Comparison of ENCODE assay signal across 13 cellular contexts in the genomic region with DNA sequence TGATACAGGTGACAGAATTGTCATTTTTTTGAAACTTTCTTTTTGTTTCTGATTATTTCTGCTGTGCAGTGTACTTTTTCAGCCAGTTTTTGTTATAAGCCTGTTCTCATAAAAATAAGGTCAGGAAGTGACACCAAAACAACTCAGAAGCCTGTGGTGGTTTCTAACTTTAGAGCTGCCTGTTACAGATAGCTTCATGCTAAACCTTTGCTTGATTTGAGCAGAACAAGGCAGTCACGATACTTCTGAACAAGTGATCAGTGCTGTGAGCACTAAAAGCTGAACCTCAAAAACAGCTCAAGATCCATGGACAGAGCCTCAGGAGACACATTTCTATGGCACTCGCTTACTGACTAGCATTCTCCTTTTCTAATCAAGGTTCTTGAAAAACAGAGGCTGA.
DNase-seq lines count a peak whose midpoint lies in the region; ATAC-seq and TF ChIP-seq lines count a peak whose summit lies in the region.
"Had no signal": no experiment of that assay in that cellular context is flagged by ENCODE, and none has a peak within 500 bp of the region (broad histone marks: within the 10 kb centered on the region; RNA-seq: fewer than 3 reads in every experiment).

No MANE protein-coding gene starts in this region.

- peak; percentile 65 for DNase-seq in activated CD4-positive, alpha-beta T cell treated with anti-CD3 and anti-CD28 coated beads, Interleukin-2, amount 10 ng/mL, durations not matched to agents 7 days and 5 days
- no peak for DNase-seq in activated CD4-positive, alpha-beta T cell treated with anti-CD3 and anti-CD28 coated beads, Interleukin-2, amount 50 U/mL, for 1 hour
- peak; percentile 63 for DNase-seq in activated CD8-positive, alpha-beta T cell treated with anti-CD3 and anti-CD28 coated beads, Interleukin-2, amount 10 ng/mL, durations not matched to agents 7 days and 5 days
- no peak for DNase-seq in natural killer cell treated with Interleukin-12 subunit alpha and Interleukin-12 subunit beta and Interleukin-15 and Interleukin-18, amount 100 ng/mL, for 72 hours (ENCODE audit: low spot score)
- DNase-seq in foreskin fibroblast: no peak
- DNase-seq in erythroblast (lab: John Stamatoyannopoulos, UW): no peak
- no peak for DNase-seq in NCI-H2171 (lab: John Stamatoyannopoulos, UW)
- DNase-seq: DMS79, NCI-H187 had no signal

- no peak for TF ChIP-seq POLR2A in erythroblast (IDR thresholded peaks at IDR 0.05; ENCODE audit: low read length)

- peaks cover 51% of the 10 kb centered on the region for H3K36me3 Mint-ChIP-seq in activated CD4-positive, alpha-beta T cell treated with anti-CD3 and anti-CD28 coated beads, Interleukin-2, amount 10 ng/mL, durations not matched to agents 7 days and 5 days (ENCODE audit: low read depth)
- peaks cover 66% of the 10 kb centered on the region for H3K36me3 Mint-ChIP-seq in activated CD8-positive, alpha-beta T cell treated with anti-CD3 and anti-CD28 coated beads, Interleukin-2, amount 10 ng/mL, durations not matched to agents 7 days and 5 days (ENCODE audit: low read depth)
- H3K36me3 Mint-ChIP-seq in natural killer cell treated with Interleukin-12 subunit alpha and Interleukin-12 subunit beta and Interleukin-15 and Interleukin-18, amount 100 ng/mL, for 72 hours: peaks cover 2% of the 10 kb centered on the region

- CTCF ChIA-PET in activated CD4-positive, alpha-beta T cell treated with anti-CD3 and anti-CD28 coated beads, Interleukin-2, amount 10 ng/mL, durations not matched to agents 7 days and 5 days (lab: Charles Lee): interaction anchor here (0.7 to 2.0 kb wide), 5 partner anchors 14 to 122 kb away, joined by 3 to 11 read pairs (median 3); a partner anchor contains a TSS
- CTCF ChIA-PET in activated CD8-positive, alpha-beta T cell treated with anti-CD3 and anti-CD28 coated beads, Interleukin-2, amount 10 ng/mL, durations not matched to agents 7 days and 5 days (lab: Charles Lee): interaction anchor here (0.7 to 2.5 kb wide), 10 partner anchors 15 to 107 kb away, joined by 3 to 11 read pairs (median 4); no protein-coding TSS in a partner anchor

- ATAC-seq in HG02610 (IDR thresholded peaks at IDR 0.05; ENCODE audit: unreplicated experiment): peak; percentile 72
- peak; percentile 83 for ATAC-seq in activated CD8-positive, alpha-beta T cell treated with anti-CD3 and anti-CD28 coated beads, Interleukin-2, amount 10 ng/mL, durations not matched to agents 7 days and 5 days
- ATAC-seq in natural killer cell treated with Interleukin-12 subunit alpha and Interleukin-12 subunit beta and Interleukin-15 and Interleukin-18, amount 100 ng/mL, for 72 hours: peak; percentile 61 to 83
- ATAC-seq: A549, sciatic nerve had no signal

- no peak for TF ChIP-seq CTCF in foreskin fibroblast (IDR thresholded peaks at IDR 0.05; ENCODE audit: low read depth, low read length)

- H3K4me3 Mint-ChIP-seq in activated CD4-positive, alpha-beta T cell treated with anti-CD3 and anti-CD28 coated beads, Interleukin-2, amount 10 ng/mL, durations not matched to agents 7 days and 5 days: peak overlapping the region; percentile 55
- peak overlapping the region; percentile 67 for H3K4me3 Mint-ChIP-seq in activated CD8-positive, alpha-beta T cell treated with anti-CD3 and anti-CD28 coated beads, Interleukin-2, amount 10 ng/mL, durations not matched to agents 7 days and 5 days
- H3K4me3 Mint-ChIP-seq in natural killer cell treated with Interleukin-12 subunit alpha and Interleukin-12 subunit beta and Interleukin-15 and Interleukin-18, amount 100 ng/mL, for 72 hours: peak overlapping the region; percentile 74

- POLR2A ChIA-PET in activated CD4-positive, alpha-beta T cell treated with anti-CD3 and anti-CD28 coated beads, Interleukin-2, amount 10 ng/mL, durations not matched to agents 7 days and 5 days (lab: Charles Lee): no interaction called here
- POLR2A ChIA-PET in activated CD8-positive, alpha-beta T cell treated with anti-CD3 and anti-CD28 coated beads, Interleukin-2, amount 10 ng/mL, durations not matched to agents 7 days and 5 days (lab: Charles Lee): interaction anchor here (0.6 to 1.6 kb wide), 15 partner anchors 8 to 264 kb away, joined by 3 to 8 read pairs (median 4); a partner anchor contains a TSS

- H3K4me3 ChIP-seq in foreskin fibroblast (ENCODE audit: low read depth in 1 of 2, low read length in 2 of 2): no peak overlapping the region
- H3K4me3 ChIP-seq: A549, tibial nerve had no signal

- no peaks in the 10 kb centered on the region for H3K27me3 Mint-ChIP-seq in activated CD4-positive, alpha-beta T cell treated with anti-CD3 and anti-CD28 coated beads, Interleukin-2, amount 10 ng/mL, durations not matched to agents 7 days and 5 days
- no peaks in the 10 kb centered on the region for H3K27me3 Mint-ChIP-seq in activated CD8-positive, alpha-beta T cell treated with anti-CD3 and anti-CD28 coated beads, Interleukin-2, amount 10 ng/mL, durations not matched to agents 7 days and 5 days (ENCODE audit: low read depth)
- no peaks in the 10 kb centered on the region for H3K27me3 Mint-ChIP-seq in natural killer cell treated with Interleukin-12 subunit alpha and Interleukin-12 subunit beta and Interleukin-15 and Interleukin-18, amount 100 ng/mL, for 72 hours

- peak overlapping the region; percentile 88 for H3K27ac Mint-ChIP-seq in activated CD4-positive, alpha-beta T cell treated with anti-CD3 and anti-CD28 coated beads, Interleukin-2, amount 10 ng/mL, durations not matched to agents 7 days and 5 days
- H3K27ac Mint-ChIP-seq in activated CD8-positive, alpha-beta T cell treated with anti-CD3 and anti-CD28 coated beads, Interleukin-2, amount 10 ng/mL, durations not matched to agents 7 days and 5 days: peak overlapping the region; percentile 92
- H3K27ac Mint-ChIP-seq in natural killer cell treated with Interleukin-12 subunit alpha and Interleukin-12 subunit beta and Interleukin-15 and Interleukin-18, amount 100 ng/mL, for 72 hours: peak overlapping the region; percentile 67 to 85

- peaks cover 84% of the 10 kb centered on the region for H3K4me1 Mint-ChIP-seq in activated CD4-positive, alpha-beta T cell treated with anti-CD3 and anti-CD28 coated beads, Interleukin-2, amount 10 ng/mL, durations not matched to agents 7 days and 5 days
- H3K4me1 Mint-ChIP-seq in activated CD8-positive, alpha-beta T cell treated with anti-CD3 and anti-CD28 coated beads, Interleukin-2, amount 10 ng/mL, durations not matched to agents 7 days and 5 days (ENCODE audit: low read depth): peaks cover 89% of the 10 kb centered on the region
- H3K4me1 Mint-ChIP-seq in natural killer cell treated with Interleukin-12 subunit alpha and Interleukin-12 subunit beta and Interleukin-15 and Interleukin-18, amount 100 ng/mL, for 72 hours (ENCODE audit: low read depth in 2 of 2): peaks cover 71 to 73% of the 10 kb centered on the region in 2 donors

- H3K9me3 Mint-ChIP-seq in activated CD4-positive, alpha-beta T cell treated with anti-CD3 and anti-CD28 coated beads, Interleukin-2, amount 10 ng/mL, durations not matched to agents 7 days and 5 days: peaks cover 3% of the 10 kb centered on the region
- no peaks in the 10 kb centered on the region for H3K9me3 Mint-ChIP-seq in activated CD8-positive, alpha-beta T cell treated with anti-CD3 and anti-CD28 coated beads, Interleukin-2, amount 10 ng/mL, durations not matched to agents 7 days and 5 days (ENCODE audit: insufficient read depth)
- H3K9me3 Mint-ChIP-seq in natural killer cell treated with Interleukin-12 subunit alpha and Interleukin-12 subunit beta and Interleukin-15 and Interleukin-18, amount 100 ng/mL, for 72 hours: no peaks in the 10 kb centered on the region

Comparison
In these comparisons a context has a peak if more than half of its experiments do, and no peak if none do; other contexts are left out.
1. DNase-seq: peak in activated CD4-positive, alpha-beta T cell treated with anti-CD3 and anti-CD28 coated beads, Interleukin-2, amount 10 ng/mL, durations not matched to agents 7 days and 5 days (single experiment) and activated CD8-positive, alpha-beta T cell treated with anti-CD3 and anti-CD28 coated beads, Interleukin-2, amount 10 ng/mL, durations not matched to agents 7 days and 5 days (single experiment); none in activated CD4-positive, alpha-beta T cell treated with anti-CD3 and anti-CD28 coated beads, Interleukin-2, amount 50 U/mL, for 1 hour (single experiment), natural killer cell treated with Interleukin-12 subunit alpha and Interleukin-12 subunit beta and Interleukin-15 and Interleukin-18, amount 100 ng/mL, for 72 hours (single experiment), foreskin fibroblast (0 of 2), erythroblast (0 of 2) and NCI-H2171 (single experiment).
2. Peak in every context shown above with its lines, with median percentiles within 50 percentile points of each other: H3K27ac Mint-ChIP-seq, H3K4me3 Mint-ChIP-seq and ATAC-seq.